1 cellular context compared by ENCODE assay signal in genomic region chr18:35716169-35716831, GRCh38.
TF ChIP-seq lines count a peak whose summit lies in the region.

No MANE protein-coding gene starts in this region.

TF ChIP-seq in HepG2, 621 proteins besides CTCF, POLR2A, EP300 and RAD21 (continued from another document and continues in another):
- TF ChIP-seq ZBTB37 (CRISPR knock-in tag; IDR thresholded peaks at IDR 0.05) (0 out of 2 replicates have a peak, but pooled peaks have one; percentile 72), TEAD3 (CRISPR knock-in tag; optimal IDR thresholded peaks at IDR 0.05; ENCODE audit: borderline replicate concordance) (peak; percentile 73), KLF11 (CRISPR knock-in tag; IDR thresholded peaks at IDR 0.05) (peak; percentile 47; the same call in 1 of the 2 replicates), KDM3A (CRISPR knock-in tag; IDR thresholded peaks at IDR 0.05; ENCODE audit: low read depth) (peak; percentile 51; the same call in 1 of the 2 replicates), ZGPAT (CRISPR knock-in tag; IDR thresholded peaks at IDR 0.05) (peak; percentile 82), ZNF564 (CRISPR knock-in tag; IDR thresholded peaks at IDR 0.05) (no peak), ZNF609 (CRISPR knock-in tag; IDR thresholded peaks at IDR 0.05; ENCODE audit: borderline replicate concordance) (peak; percentile 67; the same call in 1 of the 2 replicates), HHEX (CRISPR knock-in tag; IDR thresholded peaks at IDR 0.05) (0 out of 2 replicates have a peak, but pooled peaks have one; percentile 25), RARA (CRISPR knock-in tag; IDR thresholded peaks at IDR 0.05) (peak; percentile 88), ARID5B (CRISPR knock-in tag; IDR thresholded peaks at IDR 0.05) (peak; percentile 98), ZNF710 (CRISPR knock-in tag; IDR thresholded peaks at IDR 0.05; ENCODE audit: borderline replicate concordance) (peak; percentile 83; the same call in 1 of the 2 replicates), HCFC1 (IDR thresholded peaks at IDR 0.05; ENCODE audit: low read depth, low read length) (no peak), FOXP1 (IDR thresholded peaks at IDR 0.05) (no peak), FOXP1 (CRISPR knock-in tag; IDR thresholded peaks at IDR 0.05) (peak; percentile 90), EHMT2 (IDR thresholded peaks at IDR 0.05; ENCODE audit: borderline replicate concordance, low read depth, low read length) (peak; percentile 53; the same call in 1 of the 2 replicates), RXRB (CRISPR knock-in tag; IDR thresholded peaks at IDR 0.05; ENCODE audit: borderline replicate concordance) (peak; percentile 86), ESRRA (CRISPR knock-in tag; IDR thresholded peaks at IDR 0.05; ENCODE audit: low read depth) (0 out of 2 replicates have a peak, but pooled peaks have one; percentile 48), ZNF562 (CRISPR knock-in tag; IDR thresholded peaks at IDR 0.05; ENCODE audit: borderline replicate concordance) (no peak), ZMYM3 (CRISPR knock-in tag; IDR thresholded peaks at IDR 0.05) (peak; percentile 53; the same call in 1 of the 2 replicates), HNF1A (IDR thresholded peaks at IDR 0.05; ENCODE audit: low read depth) (peak; percentile 18; the same call in 1 of the 2 replicates), HNF1A (CRISPR knock-in tag; IDR thresholded peaks at IDR 0.05; ENCODE audit: borderline replicate concordance) (peak; percentile 58; the same call in 1 of the 2 replicates), THAP11 (CRISPR knock-in tag; IDR thresholded peaks at IDR 0.05) (0 out of 2 replicates have a peak, but pooled peaks have one; percentile 35), TAF1 (CRISPR knock-in tag; IDR thresholded peaks at IDR 0.05) (no peak), ZNF580 (CRISPR knock-in tag; IDR thresholded peaks at IDR 0.05; ENCODE audit: borderline replicate concordance, low read depth) (no peak), NR1H2 (CRISPR knock-in tag; IDR thresholded peaks at IDR 0.05; ENCODE audit: borderline replicate concordance, low read depth) (no peak), MIXL1 (CRISPR knock-in tag; IDR thresholded peaks at IDR 0.05) (peak; percentile 91), SALL1 (CRISPR knock-in tag; IDR thresholded peaks at IDR 0.05) (peak; percentile 89), ZFP36 (IDR thresholded peaks at IDR 0.05; ENCODE audit: borderline replicate concordance, low read depth, low read length, partially characterized antibody) (no peak), LCORL (IDR thresholded peaks at IDR 0.05) (no peak), LCORL (CRISPR knock-in tag; IDR thresholded peaks at IDR 0.05) (peak; percentile 86), PHF21A (CRISPR knock-in tag; IDR thresholded peaks at IDR 0.05) (peak; percentile 44; the same call in 1 of the 2 replicates), SOX5 (CRISPR knock-in tag; IDR thresholded peaks at IDR 0.05; ENCODE audit: borderline replicate concordance) (peak; percentile 82; the same call in 1 of the 2 replicates), DDIT3 (CRISPR knock-in tag; IDR thresholded peaks at IDR 0.05) (no peak), ZNF547 (CRISPR knock-in tag; IDR thresholded peaks at IDR 0.05) (no peak), ZNF317 (CRISPR knock-in tag; IDR thresholded peaks at IDR 0.05) (peak; percentile 74; the same call in 1 of the 2 replicates), CREM (IDR thresholded peaks at IDR 0.05) (peak; percentile 78), CREM (CRISPR knock-in tag; IDR thresholded peaks at IDR 0.05) (no peak), ZBTB7B (CRISPR knock-in tag; IDR thresholded peaks at IDR 0.05) (peak; percentile 84; the same call in 1 of the 2 replicates), ZFP41 (CRISPR knock-in tag; IDR thresholded peaks at IDR 0.05; ENCODE audit: borderline replicate concordance) (no peak), KAT2B (IDR thresholded peaks at IDR 0.05; ENCODE audit: borderline replicate concordance, low read depth, low read length) (peak; percentile 66), ASH2L (IDR thresholded peaks at IDR 0.05; ENCODE audit: insufficient read length, low read depth, low read length) (peak; percentile 72), TFDP1 (CRISPR knock-in tag; IDR thresholded peaks at IDR 0.05; ENCODE audit: borderline replicate concordance) (0 out of 2 replicates have a peak, but pooled peaks have one; percentile 9), MAFF (IDR thresholded peaks at IDR 0.05; ENCODE audit: low read depth, low read length) (no peak)
